10 cellular contexts compared by ENCODE assay signal in the genomic region with DNA sequence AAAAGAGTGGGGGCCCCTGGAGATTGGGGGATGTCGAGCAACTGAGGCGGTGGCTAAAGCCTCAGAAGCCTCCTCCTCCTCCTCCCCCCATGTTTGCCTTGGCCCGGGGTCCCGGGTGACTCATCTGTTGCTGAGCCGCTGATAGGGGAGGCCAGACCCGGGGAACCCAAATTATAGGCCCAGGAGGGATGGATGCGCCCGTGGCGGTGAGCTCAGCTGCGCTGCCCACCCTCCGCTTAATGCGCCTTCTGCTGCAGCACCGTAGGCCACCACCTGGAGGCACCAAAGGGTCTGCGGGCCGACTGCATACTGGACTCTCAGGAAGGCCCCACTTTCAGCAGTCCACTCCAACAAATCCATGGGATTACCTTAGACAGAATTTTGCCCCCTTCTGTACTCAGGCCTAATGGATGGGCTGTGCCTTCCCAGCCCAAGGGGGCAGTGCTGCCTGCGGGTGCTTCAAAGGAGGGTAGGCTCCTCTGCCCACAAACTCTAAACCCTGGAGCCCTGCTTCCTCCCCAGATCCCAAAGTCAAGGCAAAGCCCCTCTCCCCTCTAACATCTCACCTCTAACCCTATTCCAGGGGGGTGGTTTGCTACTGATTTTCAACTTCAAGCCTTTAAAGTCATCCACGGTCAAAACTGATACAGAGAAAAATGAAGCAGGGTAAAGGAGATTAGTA. TPM values are rescaled to one million over a fixed set of nuclear protein-coding genes. Genes with fewer than 3 reads are reported as not detected.
DNase-seq lines count a peak whose midpoint lies in the region; ATAC-seq and TF ChIP-seq lines count a peak whose summit lies in the region.
"Had no signal": no experiment of that assay in that cellular context is flagged by ENCODE, and none has a peak within 500 bp of the region (broad histone marks: within the 10 kb centered on the region; RNA-seq: fewer than 3 reads in every experiment).

No MANE protein-coding gene starts in this region.

- H3K27me3 Mint-ChIP-seq in immature natural killer cell (ENCODE audit: low read depth in 3 of 3), result peaks cover 28 to 44% (median 29%) of the 10 kb centered on the region in 3 donors
- H3K27me3 Mint-ChIP-seq in type B pancreatic cell, result peaks cover 95% of the 10 kb centered on the region

- H3K4me3 Mint-ChIP-seq in immature natural killer cell, result no peak overlapping the region
- H3K4me3 Mint-ChIP-seq in type B pancreatic cell, result no peak overlapping the region
- H3K4me3 Mint-ChIP-seq: stimulated activated effector memory CD8-positive, alpha-beta T cell treated with anti-CD3 and anti-CD28 coated beads, Interleukin-12 subunit alpha, Interleukin-12 subunit beta, amount 100 ng/mL, for 72 hours had no signal

- no peaks in the 10 kb centered on the region for H3K9me3 ChIP-seq in ascending aorta

- no peak for ATAC-seq in activated CD4-positive, CD25-positive, alpha-beta regulatory T cell treated with anti-CD3 and anti-CD28 coated beads, Interleukin-2, amount 50 U/mL, for 24 hours
- ATAC-seq in HG03135 (IDR thresholded peaks at IDR 0.05; ENCODE audit: unreplicated experiment) (no peak), HG02981 (IDR thresholded peaks at IDR 0.05; ENCODE audit: unreplicated experiment) (no peak)
- ATAC-seq: stimulated activated effector memory CD8-positive, alpha-beta T cell treated with anti-CD3 and anti-CD28 coated beads, Interleukin-12 subunit alpha, Interleukin-12 subunit beta, amount 100 ng/mL, for 72 hours had no signal

- H3K9me3 Mint-ChIP-seq in immature natural killer cell, result no peaks in the 10 kb centered on the region
- H3K9me3 Mint-ChIP-seq in type B pancreatic cell, result no peaks in the 10 kb centered on the region
- H3K9me3 Mint-ChIP-seq: stimulated activated effector memory CD8-positive, alpha-beta T cell treated with anti-CD3 and anti-CD28 coated beads, Interleukin-12 subunit alpha, Interleukin-12 subunit beta, amount 100 ng/mL, for 72 hours had no signal

- H3K4me1 ChIP-seq in ascending aorta, result peaks cover 11 to 21% of the 10 kb centered on the region in 2 donors

- TF ChIP-seq CTCF in ascending aorta (IDR thresholded peaks at IDR 0.05) (peak; percentile 43 to 68 (median 65)), type B pancreatic cell (conservative IDR thresholded peaks at IDR 0.05) (peak; percentile 78)

- H3K27ac ChIP-seq in ascending aorta, result no peak overlapping the region
- H3K27ac ChIP-seq: C4-2B had no signal

- H3K4me1 Mint-ChIP-seq in immature natural killer cell (peaks cover 50 to 54% of the 10 kb centered on the region in 2 donors), type B pancreatic cell (ENCODE audit: unreplicated experiment) (peaks cover 12% of the 10 kb centered on the region)

- no peaks in the 10 kb centered on the region for H3K36me3 ChIP-seq in ascending aorta

- peaks cover 10% of the 10 kb centered on the region for H3K27me3 ChIP-seq in ascending aorta

- DNase-seq in activated CD4-positive, CD25-positive, alpha-beta regulatory T cell treated with anti-CD3 and anti-CD28 coated beads, Interleukin-2, amount 50 U/mL, for 72 hours, result peak; percentile 49
- peak in 1 of 2 donors; percentile 82 for DNase-seq in ascending aorta (ENCODE audit: low spot score in 2 of 2)
- DNase-seq in immature natural killer cell, result peak; percentile 41 to 46 (median 42)
- DNase-seq in type B pancreatic cell (ENCODE audit: extremely low spot score, unreplicated experiment), result no peak
- DNase-seq in AML-193 (lab: John Stamatoyannopoulos, UW), result no peak

- no peak overlapping the region for H3K4me3 ChIP-seq in ascending aorta

- H3K27ac Mint-ChIP-seq in immature natural killer cell, result no peak overlapping the region
- H3K27ac Mint-ChIP-seq in type B pancreatic cell, result no peak overlapping the region
- H3K27ac Mint-ChIP-seq: stimulated activated effector memory CD8-positive, alpha-beta T cell treated with anti-CD3 and anti-CD28 coated beads, Interleukin-12 subunit alpha, Interleukin-12 subunit beta, amount 100 ng/mL, for 72 hours had no signal

- intact Hi-C loops in ascending aorta (cut with DNase I), result no loop called here

- H3K36me3 Mint-ChIP-seq in immature natural killer cell, result no peaks in the 10 kb centered on the region
- no peaks in the 10 kb centered on the region for H3K36me3 Mint-ChIP-seq in type B pancreatic cell

RNA-seq across cellular contexts. Expression of a gene that starts 2.6 kb away (rescaled TPM):
- total RNA-seq in ascending aorta, result 0.85 TPM
- under 1 TPM in 2 of 3 donors, not detected in 1; 0.45 to 0.68 TPM for polyA plus RNA-seq in immature natural killer cell
- total RNA-seq in type B pancreatic cell (ENCODE audit: low replicate concordance), result 6.2 and 6.3 TPM in 2 replicates

RNA-seq across cellular contexts. Expression of a gene that starts 4.0 kb away (rescaled TPM):
- total RNA-seq in ascending aorta (not detected), type B pancreatic cell (ENCODE audit: low replicate concordance) (28.9 TPM in 1 of 2 replicates, not detected in the other)
- 1 to 10 TPM in 1 of 3 donors, under 1 TPM in 1, not detected in 1; 0.86 to 1.2 TPM for polyA plus RNA-seq in immature natural killer cell

RNA-seq across cellular contexts. Expression of a gene that starts 16.8 kb away (rescaled TPM):
- 68.4 TPM for total RNA-seq in ascending aorta
- polyA plus RNA-seq in immature natural killer cell, result 10 to 100 TPM; 31.2 to 40.7 (median 37.2) TPM
- 161 and 168 TPM in 2 replicates for total RNA-seq in type B pancreatic cell (ENCODE audit: low replicate concordance)

RNA-seq across cellular contexts. Expression of a gene that starts 25.0 kb away (rescaled TPM):
- not detected for total RNA-seq in ascending aorta
- not detected for polyA plus RNA-seq in immature natural killer cell
- total RNA-seq in type B pancreatic cell (ENCODE audit: low replicate concordance), result 0.45 and 8.8 TPM in 2 replicates

RNA-seq across cellular contexts. Expression of a gene that starts 44.4 kb away (rescaled TPM):
- total RNA-seq in ascending aorta (32.8 TPM), type B pancreatic cell (ENCODE audit: low replicate concordance) (58.7 and 66.3 TPM in 2 replicates)
- 10 to 100 TPM; 58.5 to 75.3 (median 69.1) TPM for polyA plus RNA-seq in immature natural killer cell

Comparison
In these comparisons a context has a peak if more than half of its experiments do, and no peak if none do; other contexts are left out.
1. DNase-seq: peak in activated CD4-positive, CD25-positive, alpha-beta regulatory T cell treated with anti-CD3 and anti-CD28 coated beads, Interleukin-2, amount 50 U/mL, for 72 hours (single experiment) and immature natural killer cell (3 of 3); none in type B pancreatic cell (single experiment) and AML-193 (0 of 2).